Comparison of ENCODE assay signal across 24 cellular contexts in genomic region chr2:140770645-140771044, GRCh38.
"Had no signal": no experiment of that assay in that cellular context is flagged by ENCODE, and none has a peak within 500 bp of the region (broad histone marks: within the 10 kb centered on the region; RNA-seq: fewer than 3 reads in every experiment).

No MANE protein-coding gene starts in this region.

- DNase-seq: activated B cell treated with CpG ODN at 0.5 μM for 24 hours; activated CD4-positive, alpha-beta memory T cell treated with anti-CD3 and anti-CD28 coated beads for 36 hours; activated CD4-positive, alpha-beta T cell treated with anti-CD3 and anti-CD28 coated beads for 4 hours; activated CD4-positive, alpha-beta T cell treated with anti-CD3 and anti-CD28 coated beads, Interleukin-2, amount 10 ng/mL, durations not matched to agents 24 days and 14 days; activated CD4-positive, alpha-beta T cell treated with anti-CD3 and anti-CD28 coated beads, Interleukin-2, amount 50 U/mL, for 1 hour; activated CD4-positive, alpha-beta T cell treated with anti-CD3 and anti-CD28 coated beads, Interleukin-2, amount 50 U/mL, for 4 hours; activated CD4-positive, CD25-positive, alpha-beta regulatory T cell treated with anti-CD3 and anti-CD28 coated beads, Interleukin-2, amount 50 U/mL, for 72 hours; activated CD8-positive, alpha-beta memory T cell treated with anti-CD3 and anti-CD28 coated beads, Interleukin-2, amount 50 U/mL, for 4 hours; activated CD8-positive, alpha-beta T cell treated with anti-CD3 and anti-CD28 coated beads for 36 hours; activated effector memory CD4-positive, alpha-beta T cell treated with Interleukin-2 at 50 U/mL for 16 hours; activated gamma-delta T cell; activated naive CD4-positive, alpha-beta T cell treated with anti-CD3 and anti-CD28 coated beads, Interleukin-2, amount 10 ng/mL, durations not matched to agents 7 days and 5 days; activated naive CD4-positive, alpha-beta T cell treated with Interleukin-2 at 50 U/mL for 16 hours; activated naive CD8-positive, alpha-beta T cell treated with anti-CD3 and anti-CD28 coated beads, Interleukin-2, amount 10 ng/mL, durations not matched to agents 7 days and 5 days; activated naive CD8-positive, alpha-beta T cell treated with anti-CD3 and anti-CD28 coated beads, Interleukin-2, amount 50 U/mL, for 24 hours; activated T-cell treated with anti-CD3 and anti-CD28 coated beads for 4 hours; activated T-cell treated with anti-CD3 and anti-CD28 coated beads, Interleukin-2, amount 50 U/mL, for 1 hour; activated T-cell treated with anti-CD3 and anti-CD28 coated beads, Interleukin-2, amount 50 U/mL, for 48 hours; amygdala; anterior cingulate cortex; caudate nucleus; cerebellar nuclear complex; T-helper 2 cell; T-helper 9 cell had no signal

- ATAC-seq: activated CD8-positive, alpha-beta T cell treated with anti-CD3 and anti-CD28 coated beads for 36 hours; activated naive CD8-positive, alpha-beta T cell treated with anti-CD3 and anti-CD28 coated beads, Interleukin-2, amount 50 U/mL, for 24 hours had no signal
